8 cellular contexts compared by ENCODE assay signal in the genomic region with DNA sequence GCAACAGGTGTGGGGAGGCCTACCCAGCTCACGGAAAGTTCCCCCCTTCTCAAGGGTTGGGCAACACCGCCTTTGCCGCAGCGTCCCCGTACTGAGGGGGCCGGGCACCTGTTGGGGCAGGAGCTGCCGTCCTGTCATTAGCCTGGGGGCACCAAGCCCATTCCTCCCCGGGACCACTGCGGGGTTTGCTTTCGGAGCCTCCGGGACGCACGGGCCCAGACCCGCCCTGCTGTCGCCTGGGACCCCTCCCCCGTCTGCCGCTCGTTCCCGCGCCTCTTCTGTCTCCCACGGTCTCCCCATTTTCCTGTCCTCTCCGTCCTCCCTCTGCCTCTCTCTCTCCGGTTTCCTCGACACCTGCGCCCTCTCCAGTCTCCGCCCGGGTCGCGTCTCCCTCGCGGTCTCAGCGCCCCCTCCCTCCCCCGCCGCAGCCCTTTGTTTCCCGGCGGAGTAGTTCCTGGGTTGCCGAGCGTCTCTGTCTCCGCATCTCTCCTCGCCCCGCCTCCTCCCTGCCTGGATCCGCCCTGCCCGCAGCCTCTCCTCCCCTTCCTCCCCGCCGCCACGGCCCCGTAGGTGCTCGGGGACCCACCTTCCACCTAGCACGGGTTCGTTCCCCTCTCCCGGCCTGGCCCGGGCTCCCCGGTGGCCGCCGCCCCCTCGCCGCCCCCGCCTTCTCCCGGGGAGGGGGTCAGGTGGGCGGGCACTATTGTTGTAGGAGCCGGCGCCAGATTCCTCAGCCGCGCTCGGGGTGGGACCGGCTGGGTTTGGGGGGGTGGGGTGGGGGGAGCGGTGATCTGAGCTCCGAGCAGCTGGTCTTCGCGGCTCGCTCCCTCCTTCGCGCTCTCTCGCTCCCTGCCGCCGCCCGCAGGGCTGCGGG. TPM values are rescaled to one million over a fixed set of nuclear protein-coding genes. Genes with fewer than 3 reads are reported as not detected.
DNase-seq lines count a peak whose midpoint lies in the region; ATAC-seq and TF ChIP-seq lines count a peak whose summit lies in the region.

A gene (plus strand): TSS at position 540 of the 874 bp plus-strand sequence. CDS start 434 bp downstream, outside the sequence.

- ATAC-seq in Right ventricle myocardium superior (ENCODE audit: poor library complexity) (peak; percentile 14), HG02678 (IDR thresholded peaks at IDR 0.05; ENCODE audit: unreplicated experiment) (no peak)

- H3K36me3 ChIP-seq in trophoblast cell (ENCODE audit: control insufficient read depth in 1 of 2, insufficient read depth in 2 of 2, low read length in 2 of 2) (peaks cover under 1 to 3% of the 10 kb centered on the region in 2 experiments), tibial nerve (no peaks in the 10 kb centered on the region)

- peak within 1 kb of the TSS; percentile 88 for H4K91ac ChIP-seq in trophoblast cell (ENCODE audit: low read depth, low read length)

- H3K9me3 ChIP-seq in trophoblast cell (ENCODE audit: insufficient read depth, low read depth, low read length) = peaks cover 2% of the 10 kb centered on the region
- H3K9me3 ChIP-seq in tibial nerve = no peaks in the 10 kb centered on the region

- TF ChIP-seq EP300 in tibial nerve (IDR thresholded peaks at IDR 0.05) = no peak

- H2BK12ac ChIP-seq in trophoblast cell (ENCODE audit: low read length) = peak within 1 kb of the TSS; percentile 24

- H3K27ac ChIP-seq in trophoblast cell (ENCODE audit: low read depth, low read length) (no peak within 1 kb of the TSS), tibial nerve (peak within 1 kb of the TSS in 3 of 4 donors; percentile 48 to 78 (median 62))

- in situ Hi-C loops in SK-MEL-5 (cut with HindIII; ENCODE audit: low pct_unique_long_range_greater_than_20kb, low sequenced_read_pairs) = no loop called here

- H3K27me3 ChIP-seq in trophoblast cell (ENCODE audit: insufficient read depth, low read length) (no peaks in the 10 kb centered on the region), tibial nerve (no peaks in the 10 kb centered on the region)

- H3K4me3 ChIP-seq in trophoblast cell (ENCODE audit: low read depth, low read length) (peak within 1 kb of the TSS; percentile 80), tibial nerve (peak within 1 kb of the TSS; percentile 62 to 83 (median 72))

- H3K9ac ChIP-seq in trophoblast cell (ENCODE audit: low read length) = peak within 1 kb of the TSS; percentile 75

- no peak within 1 kb of the TSS for H3K23ac ChIP-seq in trophoblast cell (ENCODE audit: low read length)

- peak within 1 kb of the TSS; percentile 98 for H2AFZ ChIP-seq in trophoblast cell (ENCODE audit: insufficient read depth, low read length, poor library complexity)

- no peaks in the 10 kb centered on the region for H3K9me3 Mint-ChIP-seq in IgD-negative memory B cell

- peak within 1 kb of the TSS; percentile 82 for H3K4me2 ChIP-seq in trophoblast cell (ENCODE audit: low read length)

- H3K14ac ChIP-seq in trophoblast cell (ENCODE audit: low read length) = peak within 1 kb of the TSS; percentile 80

- H3K4me1 ChIP-seq in trophoblast cell (ENCODE audit: control insufficient read depth in 1 of 2, insufficient read depth in 2 of 2, low read length in 2 of 2) (peaks cover 18 to 19% of the 10 kb centered on the region in 2 experiments), tibial nerve (peaks cover 0 to 59% (median 15%) of the 10 kb centered on the region in 4 donors)

- peaks cover 6 to 13% (median 6%) of the 10 kb centered on the region in 3 donors for H3K4me1 Mint-ChIP-seq in IgD-negative memory B cell

- peak within 1 kb of the TSS; percentile 86 for H3K18ac ChIP-seq in trophoblast cell (ENCODE audit: low read length)

- no peak within 1 kb of the TSS for H3K27ac Mint-ChIP-seq in IgD-negative memory B cell

- H3K36me3 Mint-ChIP-seq in IgD-negative memory B cell = no peaks in the 10 kb centered on the region

- H4K8ac ChIP-seq in trophoblast cell (ENCODE audit: low read depth, low read length) = peak within 1 kb of the TSS; percentile 94

- peak within 1 kb of the TSS; percentile 69 for H2AK5ac ChIP-seq in trophoblast cell (ENCODE audit: low read length)

- peak; percentile 20 for DNase-seq in GDM1 (lab: John Stamatoyannopoulos, UW)
- DNase-seq in SK-MEL-5 (ENCODE audit: low read depth, low spot score) = peak; percentile 49
- DNase-seq in activated naive CD4-positive, alpha-beta T cell treated with anti-CD3 and anti-CD28 coated beads, Interleukin-2, amount 50 U/mL, for 16 hours = peak; percentile 83
- DNase-seq in Right ventricle myocardium superior = peak; percentile 85
- peak; percentile 43 to 63 for DNase-seq in trophoblast cell
- peak; percentile 67 to 68 for DNase-seq in tibial nerve (ENCODE audit: low spot score in 2 of 2)

- H2BK120ac ChIP-seq in trophoblast cell (ENCODE audit: insufficient read depth, low read length, poor library complexity) = peak within 1 kb of the TSS; percentile 20

- peak within 1 kb of the TSS; percentile 27 for H2BK5ac ChIP-seq in trophoblast cell (ENCODE audit: low read depth, low read length, poor library complexity)

- H3K79me1 ChIP-seq in trophoblast cell (ENCODE audit: low read length) = peaks cover 33% of the 10 kb centered on the region

- peak within 1 kb of the TSS; percentile 81 to 95 (median 88) for H3K4me3 Mint-ChIP-seq in IgD-negative memory B cell

- peak within 1 kb of the TSS; percentile 22 for H3K4ac ChIP-seq in trophoblast cell (ENCODE audit: low read depth, low read length)

- WGBS in trophoblast cell (ENCODE audit: extremely low coverage, insufficient coverage, insufficient read length) = no CpG with 5 or more reads among the region's 78 CpGs
- 3% methylated on average over 59 to 68 of the region's 78 CpGs for WGBS in tibial nerve, 2 donors

- TF ChIP-seq CTCF in tibial nerve (IDR thresholded peaks at IDR 0.05) = no peak

- H4K12ac ChIP-seq in trophoblast cell (ENCODE audit: low read depth, low read length) = peak within 1 kb of the TSS; percentile 63

- peaks cover 18% of the 10 kb centered on the region for H3K79me2 ChIP-seq in trophoblast cell (ENCODE audit: control insufficient read depth, insufficient read depth, low read length, poor library complexity)

- no peak for TF ChIP-seq POLR2A in tibial nerve (IDR thresholded peaks at IDR 0.05)

- intact Hi-C loops in Right ventricle myocardium superior (cut with DNase I) = no loop called here

- peaks cover 5% of the 10 kb centered on the region for H3K27me3 Mint-ChIP-seq in IgD-negative memory B cell

RNA-seq across cellular contexts. Expression of the gene that starts here (rescaled TPM):
- polyA plus RNA-seq in IgD-negative memory B cell = 0.39 TPM
- total RNA-seq in SK-MEL-5 (2014; rRNA removed; shearing (Covaris generic)) = 4.9 and 5.3 TPM in 2 replicates
- polyA plus RNA-seq in SK-MEL-5 (2015; cell fraction: cytosol; rRNA removed) = 6.3 and 8.4 TPM in 2 replicates
- 49.5 and 49.7 TPM in 2 replicates for polyA plus RNA-seq in SK-MEL-5 (2015; cell fraction: nucleus; rRNA removed)
- total RNA-seq in Right ventricle myocardium superior (5.9 TPM), tibial nerve (10 to 100 TPM in 3 of 4 donors, 1 to 10 TPM in 1; 9.8 to 31.2 (median 20.7) TPM)
- 36.8 and 42.6 TPM in 2 replicates for polyA plus RNA-seq in trophoblast cell (2013)

Comparison
In these comparisons a context has a peak if more than half of its experiments do, and no peak if none do; other contexts are left out.
1. DNase-seq: peak in every context shown above with its lines; median percentile 85 in Right ventricle myocardium superior; 83 in activated naive CD4-positive, alpha-beta T cell treated with anti-CD3 and anti-CD28 coated beads, Interleukin-2, amount 50 U/mL, for 16 hours; 68 in tibial nerve; 53 in trophoblast cell; 49 in SK-MEL-5; 20 in GDM1.